In genomic region chr6:5323979-5324378, GRCh38 we compare ENCODE assay signal across 1 cellular context.
TF ChIP-seq lines count a peak whose summit lies in the region.

No MANE protein-coding gene starts in this region.

TF ChIP-seq in HEK293, 187 proteins besides CTCF, POLR2A, EP300 and RAD21 (continued from another document):
- TF ChIP-seq, protein P1, sequence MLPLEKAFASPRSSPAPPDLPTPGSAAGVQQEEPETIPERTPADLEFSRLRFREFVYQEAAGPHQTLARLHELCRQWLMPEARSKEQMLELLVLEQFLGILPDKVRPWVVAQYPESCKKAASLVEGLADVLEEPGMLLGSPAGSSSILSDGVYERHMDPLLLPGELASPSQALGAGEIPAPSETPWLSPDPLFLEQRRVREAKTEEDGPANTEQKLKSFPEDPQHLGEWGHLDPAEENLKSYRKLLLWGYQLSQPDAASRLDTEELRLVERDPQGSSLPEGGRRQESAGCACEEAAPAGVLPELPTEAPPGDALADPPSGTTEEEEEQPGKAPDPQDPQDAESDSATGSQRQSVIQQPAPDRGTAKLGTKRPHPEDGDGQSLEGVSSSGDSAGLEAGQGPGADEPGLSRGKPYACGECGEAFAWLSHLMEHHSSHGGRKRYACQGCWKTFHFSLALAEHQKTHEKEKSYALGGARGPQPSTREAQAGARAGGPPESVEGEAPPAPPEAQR (tag by site-specific recombination; IDR thresholded peaks at IDR 0.05), result no peak
- TF ChIP-seq OVOL3 (tag by site-specific recombination; IDR thresholded peaks at IDR 0.05), result no peak
